8 cellular contexts compared by ENCODE assay signal in genomic region chrX:63250253-63250868, GRCh38.
A peak's percentile ranks its signal among the peaks of the same experiment; 100 is the strongest.
DNase-seq lines count a peak whose midpoint lies in the region; ATAC-seq, FAIRE-seq and TF ChIP-seq lines count a peak whose summit lies in the region.

No MANE protein-coding gene starts in this region.

- DNase-seq in SK-N-DZ (ENCODE audit: low spot score) (peak; percentile 70), H1 (ENCODE audit: low read depth in 1 of 2, low spot score in 2 of 2) (no peak), middle frontal gyrus (ENCODE audit: extremely low spot score, low spot score) (peak; percentile 3), amygdala (lab: John Stamatoyannopoulos, UW) (no peak), SKM-1 (lab: John Stamatoyannopoulos, UW; ENCODE audit: unreplicated experiment) (no peak)

- POLR2A ChIA-PET in H1 (lab: Charles Lee; ENCODE audit: partially characterized antibody): no interaction called here

- no peaks in the 10 kb centered on the region for H3K79me2 ChIP-seq in H1 (ENCODE audit: control insufficient read depth in 1 of 2, insufficient read depth in 2 of 2, low read length in 2 of 2)

- no peak overlapping the region for H2BK120ac ChIP-seq in H1 (replicated peaks; ENCODE audit: low read depth, low read length)

- no peak overlapping the region for H3K4ac ChIP-seq in H1 (replicated peaks; ENCODE audit: insufficient read length, low read depth, low read length)

- no peak overlapping the region for H4K8ac ChIP-seq in H1 (ENCODE audit: extremely low read depth, insufficient read depth, low read length)

- H3K23me2 ChIP-seq in H1 (ENCODE audit: low read depth, low read length): no peaks in the 10 kb centered on the region

- no peak overlapping the region for H2AK5ac ChIP-seq in H1 (ENCODE audit: low read depth, low read length)

- H3K4me2 ChIP-seq in H1 (ENCODE audit: insufficient read depth in 1 of 2, low read depth in 2 of 2, low read length in 2 of 2): no peak overlapping the region

- peak; percentile 97 for FAIRE-seq in A204.1 (lab: Jason Lieb, UNC)
- peak; percentile 90 for FAIRE-seq in H1 (lab: Jason Lieb, UNC)

- no peaks in the 10 kb centered on the region for H4K20me1 ChIP-seq in H1 (replicated peaks in 1 of 2; ENCODE audit: control insufficient read depth in 1 of 2, insufficient read depth in 2 of 2, low read length in 2 of 2)

- H3K27ac ChIP-seq in H1 (ENCODE audit: low read depth, low read length): no peak overlapping the region

- H3K27me3 ChIP-seq in H1 (replicated peaks in 1 of 4; ENCODE audit: control insufficient read depth in 3 of 4, extremely low read depth in 1 of 4, insufficient read depth in 3 of 4, low read length in 3 of 4): no peaks in the 10 kb centered on the region

- no peak for TF ChIP-seq EP300 in H1 (IDR thresholded peaks at IDR 0.05; ENCODE audit: borderline replicate concordance in 1 of 2, low read depth in 2 of 2, low read length in 2 of 2)

- H3K14ac ChIP-seq in H1 (ENCODE audit: insufficient read length): no peak overlapping the region

- H3K79me1 ChIP-seq in H1 (ENCODE audit: low read depth, low read length): no peaks in the 10 kb centered on the region

- H4K5ac ChIP-seq in H1 (ENCODE audit: insufficient read length, low read depth, low read length): no peak overlapping the region

- 34% methylated on average over 3 of the region's 3 CpGs; no CpG with 5 or more reads in 1 of the 2 experiments for WGBS in H1 (ENCODE audit: extremely low coverage in 1 of 2, insufficient coverage in 1 of 2, insufficient read length in 1 of 2, insufficient replicate concordance in 2 of 2, low coverage in 1 of 2, low lambda C conversion rate in 2 of 2, missing lambda C conversion rate in 1 of 2), 2 experiments

- H3K4me3 ChIP-seq in H1 (ENCODE audit: extremely low read depth in 1 of 4, insufficient read depth in 2 of 4, low read depth in 3 of 4, low read length in 4 of 4): no peak overlapping the region

- H3K9me3 ChIP-seq in H1 (ENCODE audit: insufficient read depth in 2 of 2, low read depth in 1 of 2, low read length in 1 of 2): no peaks in the 10 kb centered on the region

- H2BK15ac ChIP-seq in H1 (ENCODE audit: low read length): no peak overlapping the region

- H2BK20ac ChIP-seq in H1 (ENCODE audit: low read length): no peak overlapping the region

- no peaks in the 10 kb centered on the region for H3K4me1 ChIP-seq in H1 (replicated peaks in 1 of 4; ENCODE audit: control insufficient read depth in 3 of 4, insufficient read depth in 4 of 4, low read length in 3 of 4)

- no peak overlapping the region for H3K9ac ChIP-seq in H1 (replicated peaks in 1 of 4; ENCODE audit: extremely low read depth in 1 of 4, low read depth in 3 of 4, low read length in 3 of 4)

- no peak overlapping the region for H2AFZ ChIP-seq in H1 (ENCODE audit: low read length)

- no peaks in the 10 kb centered on the region for H3K36me3 ChIP-seq in H1 (ENCODE audit: control insufficient read depth in 2 of 4, insufficient read depth in 4 of 4, low read length in 3 of 4)

- TF ChIP-seq POLR2A in H1 (IDR thresholded peaks at IDR 0.05; ENCODE audit: control extremely low read depth in 1 of 2, low read depth in 2 of 2, low read length in 2 of 2): no peak

- CTCF ChIA-PET in H1 (lab: Charles Lee; ENCODE audit: partially characterized antibody): interaction anchor here (1.1 to 1.7 kb wide), 3 partner anchors 10 to 256 kb away, joined by 3 to 5 read pairs (median 4); no protein-coding TSS in a partner anchor

- H3K56ac ChIP-seq in H1 (replicated peaks; ENCODE audit: insufficient read length, low read depth, low read length): no peak overlapping the region

- H4K91ac ChIP-seq in H1 (replicated peaks; ENCODE audit: insufficient read length, low read length): no peak overlapping the region

- H3K18ac ChIP-seq in H1 (ENCODE audit: extremely low read depth, low read length): no peak overlapping the region

- peak in 2 of 3 experiments; percentile 79 to 98; a peak in 3 of 4 replicates for TF ChIP-seq CTCF in H1 (IDR thresholded peaks at IDR 0.05; ENCODE audit: control extremely low read depth in 1 of 3, insufficient read depth in 1 of 3, low read depth in 1 of 3, low read length in 3 of 3)

- H2BK5ac ChIP-seq in H1 (ENCODE audit: low read depth, low read length): no peak overlapping the region

- peak; percentile 100 for ATAC-seq in GM18520 (IDR thresholded peaks at IDR 0.05; ENCODE audit: unreplicated experiment)
- peak; percentile 100 for ATAC-seq in HG02981 (IDR thresholded peaks at IDR 0.05; ENCODE audit: unreplicated experiment)

- H3K23ac ChIP-seq in H1 (ENCODE audit: insufficient read length): no peak overlapping the region

- H2BK12ac ChIP-seq in H1 (ENCODE audit: low read depth, low read length): no peak overlapping the region

- peak; percentile 84 to 87 for TF ChIP-seq RAD21 in H1 (IDR thresholded peaks at IDR 0.05 in 1 of 2, conservative IDR thresholded peaks at IDR 0.05 in 1 of 2; ENCODE audit: low read depth in 2 of 2, low read length in 2 of 2)

TF ChIP-seq in H1, 55 proteins besides CTCF, POLR2A, EP300 and RAD21:
- TF ChIP-seq CEBPB (IDR thresholded peaks at IDR 0.05; ENCODE audit: low read depth, low read length) (no peak), ATF2 (IDR thresholded peaks at IDR 0.05; ENCODE audit: low read length) (no peak), CHD2 (IDR thresholded peaks at IDR 0.05; ENCODE audit: low read length) (no peak), JUN (IDR thresholded peaks at IDR 0.05; ENCODE audit: low read depth, low read length) (no peak), ASH2L (IDR thresholded peaks at IDR 0.05; ENCODE audit: low read length) (no peak), MAFK (IDR thresholded peaks at IDR 0.05; ENCODE audit: low read depth, low read length) (no peak), SAP30 (IDR thresholded peaks at IDR 0.05; ENCODE audit: insufficient read depth, insufficient replicate concordance, low read length) (no peak), TEAD4 (IDR thresholded peaks at IDR 0.05; ENCODE audit: low read depth, low read length) (no peak), CBX8 (IDR thresholded peaks at IDR 0.05; ENCODE audit: borderline replicate concordance, low read depth, low read length) (no peak), ATF3 (IDR thresholded peaks at IDR 0.05; ENCODE audit: insufficient read depth, low read depth, low read length) (no peak), KDM4A (IDR thresholded peaks at IDR 0.05; ENCODE audit: low read depth, low read length, severe bottlenecking) (no peak), GABPA (IDR thresholded peaks at IDR 0.05; ENCODE audit: borderline replicate concordance, insufficient read depth, low read length) (no peak)

Comparison
In these comparisons a context has a peak if more than half of its experiments do, and no peak if none do; other contexts are left out.
1. DNase-seq: peak in SK-N-DZ (single experiment) and middle frontal gyrus (single experiment); none in H1 (0 of 2), amygdala (0 of 56) and SKM-1 (single experiment).